9 cellular contexts compared by ENCODE assay signal in genomic region chr18:8948471-8949149, GRCh38.
A peak's percentile ranks its signal among the peaks of the same experiment; 100 is the strongest.
DNase-seq lines count a peak whose midpoint lies in the region; ATAC-seq and TF ChIP-seq lines count a peak whose summit lies in the region.
"Had no signal": no experiment of that assay in that cellular context is flagged by ENCODE, and none has a peak within 500 bp of the region (broad histone marks: within the 10 kb centered on the region; RNA-seq: fewer than 3 reads in every experiment).

No MANE protein-coding gene starts in this region.

- H4K5ac ChIP-seq in IMR-90 (ENCODE audit: low read depth, low read length): peak overlapping the region; percentile 94

- peak overlapping the region; percentile 99 for H4K91ac ChIP-seq in IMR-90 (ENCODE audit: insufficient read depth, low read depth, low read length)

- peak overlapping the region; percentile 85 for H3K56ac ChIP-seq in IMR-90 (ENCODE audit: extremely low read depth, insufficient read depth, low read length)

- DNase-seq in AG09309 (ENCODE audit: low read depth): peak; percentile 58
- DNase-seq in IMR-90: peak; percentile 93
- DNase-seq in left lung: no peak
- DNase-seq in COR-L47 (lab: John Stamatoyannopoulos, UW): no peak
- no peak for DNase-seq in activated naive CD8-positive, alpha-beta T cell treated with anti-CD3 and anti-CD28 coated beads for 36 hours
- DNase-seq: NK-92 treated with Interleukin-12 subunit alpha and Interleukin-12 subunit beta, amount 100 ng/mL, for 24 hours had no signal

- H2AK5ac ChIP-seq in IMR-90 (ENCODE audit: low read depth, low read length): peak overlapping the region; percentile 98

- H2BK120ac ChIP-seq in IMR-90 (ENCODE audit: low read depth, low read length): peak overlapping the region; percentile 93

- H3K36me3 ChIP-seq in IMR-90 (ENCODE audit: control insufficient read depth, insufficient read depth, low read length) (no peaks in the 10 kb centered on the region), left lung (no peaks in the 10 kb centered on the region)

- H3K27me3 ChIP-seq in IMR-90 (ENCODE audit: control insufficient read depth, insufficient read depth, low read length): no peaks in the 10 kb centered on the region
- no peaks in the 10 kb centered on the region for H3K27me3 ChIP-seq in left lung

- TF ChIP-seq POLR2A in IMR-90 (IDR thresholded peaks at IDR 0.05; ENCODE audit: low read depth, low read length): no peak

- H3K4me2 ChIP-seq in IMR-90 (ENCODE audit: low read depth, low read length): peak overlapping the region; percentile 45

- WGBS in IMR-90 (ENCODE audit: extremely low coverage in 2 of 2, insufficient read length in 1 of 2), 2 experiments: 0% methylated on average over 1 of the region's 7 CpGs; no CpG with 5 or more reads in 1 of the 2 experiments

- no peak for TF ChIP-seq CTCF in AG09309 (IDR thresholded peaks at IDR 0.05; ENCODE audit: control insufficient read depth, insufficient read depth, low read depth, low read length, missing control alignments)
- TF ChIP-seq CTCF in IMR-90 (conservative IDR thresholded peaks at IDR 0.05; ENCODE audit: low read depth, low read length): no peak
- TF ChIP-seq CTCF in left lung (IDR thresholded peaks at IDR 0.05): no peak

- H3K18ac ChIP-seq in IMR-90 (ENCODE audit: low read depth, low read length): peak overlapping the region; percentile 96

- H3K9me3 ChIP-seq in IMR-90 (ENCODE audit: control insufficient read depth, insufficient read depth, low read length) (peaks cover 9% of the 10 kb centered on the region), left lung (peaks cover 0 to 7% of the 10 kb centered on the region in 2 donors)

- peak overlapping the region; percentile 95 for H3K27ac ChIP-seq in IMR-90 (ENCODE audit: insufficient read depth, low read length)
- peak overlapping the region; percentile 65 for H3K27ac ChIP-seq in angular gyrus (ENCODE audit: low read depth, low read length)
- no peak overlapping the region for H3K27ac ChIP-seq in left lung

- H3K36me3 Mint-ChIP-seq in activated naive CD8-positive, alpha-beta T cell treated with anti-CD3 and anti-CD28 coated beads for 36 hours: no peaks in the 10 kb centered on the region
- H3K36me3 Mint-ChIP-seq in activated T-helper 17 cell treated with anti-CD3 and anti-CD28 coated beads, Interleukin-2, amount 50 U/mL, for 72 hours (ENCODE audit: low read depth): no peaks in the 10 kb centered on the region

- peak overlapping the region; percentile 88 for H3K4ac ChIP-seq in IMR-90 (ENCODE audit: low read depth, low read length)

- peak; percentile 12; the same call in 1 of the 2 replicates for TF ChIP-seq RAD21 in IMR-90 (IDR thresholded peaks at IDR 0.05; ENCODE audit: low read length)

- H3K4me1 Mint-ChIP-seq in activated naive CD8-positive, alpha-beta T cell treated with anti-CD3 and anti-CD28 coated beads for 36 hours: peaks cover 5% of the 10 kb centered on the region
- H3K4me1 Mint-ChIP-seq in activated T-helper 17 cell treated with anti-CD3 and anti-CD28 coated beads, Interleukin-2, amount 50 U/mL, for 72 hours: no peaks in the 10 kb centered on the region

- peak; percentile 81 for ATAC-seq in IMR-90 (ENCODE audit: low read depth)
- peak; percentile 41 for ATAC-seq in left lung
- no peak for ATAC-seq in HG03039 (IDR thresholded peaks at IDR 0.05; ENCODE audit: unreplicated experiment)
- no peak for ATAC-seq in activated T-helper 17 cell treated with anti-CD3 and anti-CD28 coated beads, Interleukin-2, amount 50 U/mL, for 72 hours (replicated peaks)

- CTCF ChIA-PET in IMR-90 (lab: Yijun Ruan, JAX): interaction anchor here (0.7 to 1.0 kb wide), 3 partner anchors 31 to 89 kb away, joined by 3 read pairs; no protein-coding TSS in a partner anchor

- H3K23ac ChIP-seq in IMR-90 (ENCODE audit: low read depth, low read length): peak overlapping the region; percentile 98

- dilution Hi-C loops in IMR-90 (cut with HindIII; ENCODE audit: low sequenced_read_pairs, unreplicated experiment): no loop called here

- H3K4me1 ChIP-seq in IMR-90 (ENCODE audit: control insufficient read depth, insufficient read depth, low read length) (peaks cover 32% of the 10 kb centered on the region), left lung (no peaks in the 10 kb centered on the region)

- in situ Hi-C loops in IMR-90 (cut with MboI; ENCODE audit: low sequenced_read_pairs): no loop called here

- peak overlapping the region; percentile 75 for H2AFZ ChIP-seq in IMR-90 (replicated peaks; ENCODE audit: low read length, poor library complexity)

- peak overlapping the region; percentile 99 for H2BK20ac ChIP-seq in IMR-90 (ENCODE audit: low read depth, low read length)

- peaks cover 34% of the 10 kb centered on the region for H3K9me1 ChIP-seq in IMR-90 (ENCODE audit: insufficient read depth, low read length)

- no TSS peak for BruUV-seq in IMR-90 (replicated peaks; lab: Mats Ljungman, UMichigan)

- H3K4me3 ChIP-seq in AG09309 (ENCODE audit: control insufficient read depth, low read depth, low read length) (peak overlapping the region; percentile 10; the same call in 1 of the 2 replicates), IMR-90 (ENCODE audit: insufficient read depth, low read depth, low read length) (no peak overlapping the region), left lung (no peak overlapping the region)

- H3K9ac ChIP-seq in IMR-90 (ENCODE audit: low read depth, low read length): peak overlapping the region; percentile 67

- peak overlapping the region; percentile 86 to 96 for H4K8ac ChIP-seq in IMR-90 (ENCODE audit: low read depth in 2 of 2, low read length in 2 of 2)

- peaks cover 0 to 19% of the 10 kb centered on the region in 2 experiments; a peak in 1 of 4 replicates for H3K79me1 ChIP-seq in IMR-90 (ENCODE audit: low read depth in 1 of 2, low read length in 2 of 2)

- peak overlapping the region; percentile 98 for H2AK9ac ChIP-seq in IMR-90 (replicated peaks; ENCODE audit: low read depth, low read length, poor library complexity)

- H4K20me1 ChIP-seq in IMR-90 (ENCODE audit: insufficient read depth, low read length): no peaks in the 10 kb centered on the region

- peak overlapping the region; percentile 99 for H2BK5ac ChIP-seq in IMR-90 (ENCODE audit: low read depth, low read length, poor library complexity, severe bottlenecking)

- no peak overlapping the region for H3K27ac Mint-ChIP-seq in activated naive CD8-positive, alpha-beta T cell treated with anti-CD3 and anti-CD28 coated beads for 36 hours
- no peak overlapping the region for H3K27ac Mint-ChIP-seq in activated T-helper 17 cell treated with anti-CD3 and anti-CD28 coated beads, Interleukin-2, amount 50 U/mL, for 72 hours

- H3K14ac ChIP-seq in IMR-90 (replicated peaks; ENCODE audit: low read depth, low read length): peak overlapping the region; percentile 99

- intact Hi-C loops in IMR-90 (cut with micrococcal nuclease): loop anchor here (1.0 to 5.0 kb wide), 2 partner anchors 91 to 147 kb away; no protein-coding TSS in a partner anchor
- intact Hi-C loops in left lung (cut with DNase I): no loop called here

- no peak overlapping the region for H3K4me3 Mint-ChIP-seq in activated naive CD8-positive, alpha-beta T cell treated with anti-CD3 and anti-CD28 coated beads for 36 hours
- H3K4me3 Mint-ChIP-seq in activated T-helper 17 cell treated with anti-CD3 and anti-CD28 coated beads, Interleukin-2, amount 50 U/mL, for 72 hours: no peak overlapping the region

- POLR2A ChIA-PET in IMR-90 (lab: Charles Lee; ENCODE audit: unreplicated experiment): interaction anchor here (0.5 kb wide), 1 partner anchor 238 kb away, joined by 4 read pairs; no protein-coding TSS in a partner anchor

- H3K9me3 Mint-ChIP-seq in activated naive CD8-positive, alpha-beta T cell treated with anti-CD3 and anti-CD28 coated beads for 36 hours: no peaks in the 10 kb centered on the region
- H3K9me3 Mint-ChIP-seq in activated T-helper 17 cell treated with anti-CD3 and anti-CD28 coated beads, Interleukin-2, amount 50 U/mL, for 72 hours: no peaks in the 10 kb centered on the region

- H3K27me3 Mint-ChIP-seq in activated naive CD8-positive, alpha-beta T cell treated with anti-CD3 and anti-CD28 coated beads for 36 hours: peaks cover 3% of the 10 kb centered on the region
- peaks cover 10% of the 10 kb centered on the region for H3K27me3 Mint-ChIP-seq in activated T-helper 17 cell treated with anti-CD3 and anti-CD28 coated beads, Interleukin-2, amount 50 U/mL, for 72 hours

- peak overlapping the region; percentile 88; the same call in 2 of the 3 replicates for H2BK15ac ChIP-seq in IMR-90 (ENCODE audit: low read depth, low read length)

TF ChIP-seq in IMR-90, 13 proteins besides CTCF, POLR2A, EP300 and RAD21:
- TF ChIP-seq FOS (IDR thresholded peaks at IDR 0.05; ENCODE audit: low read depth, low read length): peak; percentile 65
- TF ChIP-seq CHD1 (IDR thresholded peaks at IDR 0.05; ENCODE audit: low read depth, low read length): no peak
- no peak for TF ChIP-seq NFE2L2 (IDR thresholded peaks at IDR 0.05; ENCODE audit: low read depth, low read length)
- TF ChIP-seq SMC3 (IDR thresholded peaks at IDR 0.05; ENCODE audit: low read depth, low read length): 0 out of 2 replicates have a peak, but pooled peaks have one; percentile 3
- TF ChIP-seq RCOR1 (IDR thresholded peaks at IDR 0.05; ENCODE audit: insufficient replicate concordance, low read length): peak; percentile 20
- 0 out of 2 replicates have a peak, but pooled peaks have one; percentile 20 for TF ChIP-seq CEBPB (IDR thresholded peaks at IDR 0.05; ENCODE audit: low read depth, low read length)
- 0 out of 2 replicates have a peak, but pooled peaks have one; percentile 1 for TF ChIP-seq BHLHE40 (IDR thresholded peaks at IDR 0.05; ENCODE audit: low read depth, low read length)

Comparison
In these comparisons a context has a peak if more than half of its experiments do, and no peak if none do; other contexts are left out.
1. DNase-seq: peak in AG09309 (single experiment) and IMR-90 (single experiment); none in left lung (0 of 2), COR-L47 (single experiment) and activated naive CD8-positive, alpha-beta T cell treated with anti-CD3 and anti-CD28 coated beads for 36 hours (single experiment).
2. ATAC-seq: peak in IMR-90 (single experiment) and left lung (single experiment); none in HG03039 (single experiment) and activated T-helper 17 cell treated with anti-CD3 and anti-CD28 coated beads, Interleukin-2, amount 50 U/mL, for 72 hours (single experiment).
3. H3K27ac ChIP-seq: peak in IMR-90 (single experiment) and angular gyrus (single experiment); none in left lung (0 of 2).